19 cellular contexts compared by ENCODE assay signal in genomic region chr3:18937574-18937973, GRCh38.
DNase-seq lines count a peak whose midpoint lies in the region; ATAC-seq and TF ChIP-seq lines count a peak whose summit lies in the region.
"Had no signal": no experiment of that assay in that cellular context is flagged by ENCODE, and none has a peak within 500 bp of the region (broad histone marks: within the 10 kb centered on the region; RNA-seq: fewer than 3 reads in every experiment).

No MANE protein-coding gene starts in this region.

- DNase-seq in GM13977 (ENCODE audit: low spot score) (peak; percentile 51), RKO (ENCODE audit: low spot score) (peak; percentile 8), progenitor cell of endocrine pancreas (ENCODE audit: low spot score, unreplicated experiment) (no peak), amygdala (lab: John Stamatoyannopoulos, UW) (no peak), NCI-H146 treated with DMSO at 0.1 percent for 48 hours (lab: John Stamatoyannopoulos, UW; ENCODE audit: unreplicated experiment) (no peak)
- DNase-seq in CD8-positive, alpha-beta memory T cell: no peak
- DNase-seq: activated CD4-positive, alpha-beta T cell treated with anti-CD3 and anti-CD28 coated beads for 1 hour; activated naive CD4-positive, alpha-beta T cell treated with anti-CD3 and anti-CD28 coated beads, Interleukin-2, amount 10 ng/mL, durations not matched to agents 7 days and 5 days; HFFc6; islet precursor cell; NCI-H1092; NCI-H2171; nephron progenitor cell; NK-92 treated with Interleukin-12 subunit alpha and Interleukin-12 subunit beta, amount 100 ng/mL, for 24 hours; SHP77 treated with DMSO at 0.1 percent for 48 hours; stimulated activated CD4-positive, alpha-beta T cell treated with anti-CD3 and anti-CD28 coated beads, Interleukin-15, amount 100 ng/mL, for 24 hours had no signal

- H3K4me1 Mint-ChIP-seq in CD8-positive, alpha-beta memory T cell: no peaks in the 10 kb centered on the region
- H3K4me1 Mint-ChIP-seq in progenitor cell of endocrine pancreas (ENCODE audit: low read depth): peaks cover 1% of the 10 kb centered on the region
- H3K4me1 Mint-ChIP-seq: activated naive CD4-positive, alpha-beta T cell treated with anti-CD3 and anti-CD28 coated beads, Interleukin-2, amount 10 ng/mL, durations not matched to agents 7 days and 5 days; nephron progenitor cell had no signal

- POLR2A ChIA-PET in CD8-positive, alpha-beta memory T cell (lab: Charles Lee): no interaction called here

- TF ChIP-seq CTCF in GM13977 (IDR thresholded peaks at IDR 0.05; ENCODE audit: extremely low read depth, insufficient read depth, missing control alignments): no peak
- no peak for TF ChIP-seq CTCF in progenitor cell of endocrine pancreas (IDR thresholded peaks at IDR 0.05; ENCODE audit: unreplicated experiment)

- no peaks in the 10 kb centered on the region for H3K9me3 ChIP-seq in CD8-positive, alpha-beta memory T cell (ENCODE audit: low read length)

- no peaks in the 10 kb centered on the region for H3K4me1 ChIP-seq in CD8-positive, alpha-beta memory T cell (ENCODE audit: insufficient read depth, low read length)

- H3K27ac ChIP-seq in CD8-positive, alpha-beta memory T cell (ENCODE audit: low read depth, low read length): no peak overlapping the region

- no peaks in the 10 kb centered on the region for H3K36me3 ChIP-seq in CD8-positive, alpha-beta memory T cell (ENCODE audit: insufficient read depth, low read length)

- CTCF ChIA-PET in CD8-positive, alpha-beta memory T cell (lab: Charles Lee): no interaction called here

- peaks cover 0 to 2% (median 0%) of the 10 kb centered on the region in 5 donors for H3K9me3 Mint-ChIP-seq in CD8-positive, alpha-beta memory T cell
- no peaks in the 10 kb centered on the region for H3K9me3 Mint-ChIP-seq in progenitor cell of endocrine pancreas (ENCODE audit: low read depth)
- H3K9me3 Mint-ChIP-seq: activated naive CD4-positive, alpha-beta T cell treated with anti-CD3 and anti-CD28 coated beads, Interleukin-2, amount 10 ng/mL, durations not matched to agents 7 days and 5 days had no signal

- H3K36me3 Mint-ChIP-seq in CD8-positive, alpha-beta memory T cell: no peaks in the 10 kb centered on the region
- H3K36me3 Mint-ChIP-seq in progenitor cell of endocrine pancreas (ENCODE audit: insufficient read depth): no peaks in the 10 kb centered on the region
- H3K36me3 Mint-ChIP-seq: activated naive CD4-positive, alpha-beta T cell treated with anti-CD3 and anti-CD28 coated beads, Interleukin-2, amount 10 ng/mL, durations not matched to agents 7 days and 5 days had no signal

- H3K27ac Mint-ChIP-seq in CD8-positive, alpha-beta memory T cell: no peak overlapping the region
- no peak overlapping the region for H3K27ac Mint-ChIP-seq in progenitor cell of endocrine pancreas
- H3K27ac Mint-ChIP-seq: activated naive CD4-positive, alpha-beta T cell treated with anti-CD3 and anti-CD28 coated beads, Interleukin-2, amount 10 ng/mL, durations not matched to agents 7 days and 5 days; HFFc6; nephron progenitor cell had no signal

- no peak overlapping the region for H3K4me3 ChIP-seq in CD8-positive, alpha-beta memory T cell (ENCODE audit: low read length)
- H3K4me3 ChIP-seq: K562 had no signal

- ATAC-seq in GM19351 (IDR thresholded peaks at IDR 0.05; ENCODE audit: unreplicated experiment): peak; percentile 100
- ATAC-seq in HG03095 (IDR thresholded peaks at IDR 0.05; ENCODE audit: unreplicated experiment): peak; percentile 98
- ATAC-seq: K562 had no signal

- no peak overlapping the region for H3K4me3 Mint-ChIP-seq in CD8-positive, alpha-beta memory T cell
- H3K4me3 Mint-ChIP-seq in progenitor cell of endocrine pancreas (ENCODE audit: low read depth): no peak overlapping the region
- H3K4me3 Mint-ChIP-seq: activated naive CD4-positive, alpha-beta T cell treated with anti-CD3 and anti-CD28 coated beads, Interleukin-2, amount 10 ng/mL, durations not matched to agents 7 days and 5 days; HFFc6; nephron progenitor cell had no signal

- peaks cover 0 to 5% of the 10 kb centered on the region in 2 donors for H3K27me3 Mint-ChIP-seq in CD8-positive, alpha-beta memory T cell
- H3K27me3 Mint-ChIP-seq in progenitor cell of endocrine pancreas: no peaks in the 10 kb centered on the region
- H3K27me3 Mint-ChIP-seq: activated naive CD4-positive, alpha-beta T cell treated with anti-CD3 and anti-CD28 coated beads, Interleukin-2, amount 10 ng/mL, durations not matched to agents 7 days and 5 days had no signal

- H3K27me3 ChIP-seq in CD8-positive, alpha-beta memory T cell (ENCODE audit: insufficient read depth, low read length, poor library complexity, severe bottlenecking): no peaks in the 10 kb centered on the region

- in situ Hi-C loops in GM13977 (cut with MboI; ENCODE audit: low pct_unique_long_range_greater_than_20kb, low sequenced_read_pairs, unreplicated experiment): no loop called here

Comparison
In these comparisons a context has a peak if more than half of its experiments do, and no peak if none do; other contexts are left out.
1. DNase-seq: peak in GM13977 (single experiment) and RKO (single experiment); none in CD8-positive, alpha-beta memory T cell (0 of 5), progenitor cell of endocrine pancreas (single experiment), amygdala (0 of 56) and NCI-H146 treated with DMSO at 0.1 percent for 48 hours (single experiment).